ENCODE assay signal across 23 cellular contexts in the genomic region with DNA sequence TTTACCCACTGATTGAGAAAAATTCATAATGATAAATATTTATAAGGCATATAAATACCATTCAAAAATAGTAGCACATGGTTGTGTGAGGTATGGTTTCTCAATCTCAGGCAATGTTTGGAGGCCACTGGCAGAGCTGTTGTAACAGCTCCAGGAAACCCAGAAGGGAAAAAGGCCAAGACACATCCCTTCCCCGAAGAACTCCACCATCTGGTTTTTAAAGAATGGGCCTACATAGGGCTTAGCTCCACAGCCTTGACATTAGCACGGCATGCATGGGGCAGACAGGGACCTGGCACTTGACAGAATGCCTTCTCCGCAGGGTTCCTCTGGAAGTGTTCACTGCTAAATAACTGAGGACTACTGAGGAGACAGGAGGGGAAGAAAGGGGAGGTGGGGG. TPM values are rescaled to one million over a fixed set of nuclear protein-coding genes. Genes with fewer than 3 reads are reported as not detected.
DNase-seq lines count a peak whose midpoint lies in the region; ATAC-seq and TF ChIP-seq lines count a peak whose summit lies in the region.
"Had no signal": no experiment of that assay in that cellular context is flagged by ENCODE, and none has a peak within 500 bp of the region (broad histone marks: within the 10 kb centered on the region; RNA-seq: fewer than 3 reads in every experiment).

No MANE protein-coding gene starts in this region.

- in situ Hi-C loops in G401 (cut with HindIII; ENCODE audit: low sequenced_read_pairs) = loop anchor here (25.0 kb wide), 1 partner anchor 293 kb away; the partner anchor contains the start of gene ARMC2

- H3K4me1 ChIP-seq in esophagus muscularis mucosa (peaks cover 4 to 34% (median 24%) of the 10 kb centered on the region in 4 donors), sigmoid colon (peaks cover 0 to 16% (median 5%) of the 10 kb centered on the region in 4 donors), breast epithelium (no peaks in the 10 kb centered on the region)

- no peaks in the 10 kb centered on the region for H3K9me3 ChIP-seq in esophagus muscularis mucosa
- H3K9me3 ChIP-seq in sigmoid colon = no peaks in the 10 kb centered on the region
- no peaks in the 10 kb centered on the region for H3K9me3 ChIP-seq in breast epithelium
- H3K9me3 ChIP-seq: mucosa of descending colon, ovary had no signal

- intact Hi-C loops in esophagus muscularis mucosa (cut with DNase I) (loop anchor here (5.0 kb wide), 1 partner anchor 528 kb away; no protein-coding TSS in a partner anchor), sigmoid colon (cut with DNase I) (no loop called here), breast epithelium (cut with DNase I; ENCODE audit: low total_unique reads) (loop anchor here (5.0 kb wide), 2 partner anchors 343 to 538 kb away; no protein-coding TSS in a partner anchor)

- H3K27ac ChIP-seq in esophagus muscularis mucosa (replicated peaks in 1 of 4) (peak overlapping the region; percentile 57 to 76 (median 65)), sigmoid colon (peak overlapping the region in 3 of 4 donors; percentile 45 to 56 (median 47)), breast epithelium (no peak overlapping the region)
- H3K27ac ChIP-seq: ovary, right atrium auricular region, SK-N-MC, thoracic aorta had no signal

- TF ChIP-seq CTCF in esophagus muscularis mucosa (IDR thresholded peaks at IDR 0.05) (no peak), sigmoid colon (IDR thresholded peaks at IDR 0.05) (no peak), breast epithelium (IDR thresholded peaks at IDR 0.05) (no peak)

- H3K27me3 ChIP-seq in esophagus muscularis mucosa = no peaks in the 10 kb centered on the region
- no peaks in the 10 kb centered on the region for H3K27me3 ChIP-seq in sigmoid colon
- no peaks in the 10 kb centered on the region for H3K27me3 ChIP-seq in breast epithelium
- H3K27me3 ChIP-seq: ovary, right atrium auricular region had no signal

- no peak overlapping the region for H3K4me3 ChIP-seq in esophagus muscularis mucosa
- H3K4me3 ChIP-seq in sigmoid colon = no peak overlapping the region
- H3K4me3 ChIP-seq in breast epithelium = no peak overlapping the region
- H3K4me3 ChIP-seq: mucosa of descending colon, ovary, right atrium auricular region, SK-N-MC, thoracic aorta had no signal

- TF ChIP-seq EP300 in esophagus muscularis mucosa (IDR thresholded peaks at IDR 0.05) (no peak), sigmoid colon (IDR thresholded peaks at IDR 0.05) (no peak)

- DNase-seq in G401 (ENCODE audit: low spot score) = peak; percentile 87
- peak; percentile 53 to 65 for DNase-seq in NCI-H524 (lab: John Stamatoyannopoulos, UW)
- DNase-seq in esophagus muscularis mucosa (ENCODE audit: extremely low spot score) = no peak
- no peak for DNase-seq in sigmoid colon
- DNase-seq in breast epithelium (ENCODE audit: low spot score in 2 of 2) = no peak
- DNase-seq: activated CD4-positive, alpha-beta T cell treated with anti-CD3 and anti-CD28 coated beads for 4 hours; activated naive CD4-positive, alpha-beta T cell treated with Interleukin-2 at 50 U/mL for 16 hours; activated T-cell treated with anti-CD3 and anti-CD28 coated beads, Interleukin-2, amount 50 U/mL, for 72 hours; amniotic stem cell; DMS79 treated with DMSO at 0.1 percent for 48 hours; left ventricle myocardium superior; mucosa of descending colon; NCI-H1105 treated with DMSO at 0.1 percent for 48 hours; NCI-H2029; nephron progenitor cell; ovary; stimulated activated CD4-positive, alpha-beta T cell treated with anti-CD3 and anti-CD28 coated beads, Interleukin-4, amount 100 ng/mL, for 1 hour; stimulated activated naive CD4-positive, alpha-beta T cell had no signal

- TF ChIP-seq POLR2A in esophagus muscularis mucosa (IDR thresholded peaks at IDR 0.05; ENCODE audit: low read depth) = no peak
- TF ChIP-seq POLR2A in sigmoid colon (IDR thresholded peaks at IDR 0.05) = no peak
- no peak for TF ChIP-seq POLR2A in breast epithelium (IDR thresholded peaks at IDR 0.05)

- ATAC-seq in GM21576 (IDR thresholded peaks at IDR 0.05; ENCODE audit: unreplicated experiment) (no peak), HG03460 (IDR thresholded peaks at IDR 0.05; ENCODE audit: unreplicated experiment) (no peak)
- ATAC-seq: activated T-cell treated with anti-CD3 and anti-CD28 coated beads, Interleukin-2, amount 50 U/mL, for 72 hours; left ventricle myocardium superior; mucosa of descending colon had no signal

- WGBS in esophagus muscularis mucosa = 60% methylated on average over 3 of the region's 3 CpGs
- WGBS in sigmoid colon, 2 donors = 75 to 83% methylated on average over 3 of the region's 3 CpGs

- H3K36me3 ChIP-seq in esophagus muscularis mucosa (no peaks in the 10 kb centered on the region), sigmoid colon (no peaks in the 10 kb centered on the region), breast epithelium (no peaks in the 10 kb centered on the region)
- H3K36me3 ChIP-seq: ovary, right atrium auricular region, thoracic aorta had no signal

RNA-seq across cellular contexts. Expression of gene FOXO3, which starts 16.1 kb away (rescaled TPM):
- 13.7 and 15.7 TPM in 2 replicates for total RNA-seq in G401 (2014; rRNA removed; shearing (Covaris generic))
- total RNA-seq in esophagus muscularis mucosa (100 to 1,000 TPM in 3 of 4 donors, 10 to 100 TPM in 1; 92.2 to 154 (median 122) TPM), sigmoid colon (10 to 100 TPM; 66.4 to 84.7 (median 78.8) TPM), breast epithelium (100 to 1,000 TPM; 107 to 181 (median 155) TPM)
- polyA plus RNA-seq in sigmoid colon = 10 to 100 TPM; 13.8 to 22.9 (median 19.7) TPM

Comparison
In these comparisons a context has a peak if more than half of its experiments do, and no peak if none do; other contexts are left out.
1. DNase-seq: peak in G401 (single experiment) and NCI-H524 (2 of 2); none in esophagus muscularis mucosa (single experiment), sigmoid colon (single experiment) and breast epithelium (0 of 2).
2. H3K27ac ChIP-seq: peak in esophagus muscularis mucosa (4 of 4) and sigmoid colon (3 of 4); none in breast epithelium (0 of 2).